In genomic region chr22:44758354-44758969, GRCh38 we compare ENCODE assay signal across 14 cellular contexts. TPM values are rescaled to one million over a fixed set of nuclear protein-coding genes. Genes with fewer than 3 reads are reported as not detected.
DNase-seq lines count a peak whose midpoint lies in the region; ATAC-seq, FAIRE-seq and TF ChIP-seq lines count a peak whose summit lies in the region.
"Had no signal": no experiment of that assay in that cellular context is flagged by ENCODE, and none has a peak within 500 bp of the region (broad histone marks: within the 10 kb centered on the region; RNA-seq: fewer than 3 reads in every experiment).

No MANE protein-coding gene starts in this region.

- H3K4me1 ChIP-seq in A673 (ENCODE audit: insufficient read depth, low read length, poor library complexity, severe bottlenecking) (peaks cover 6% of the 10 kb centered on the region), pancreas (peaks cover 10 to 19% (median 14%) of the 10 kb centered on the region in 3 donors)
- H3K4me1 ChIP-seq: BLaER1 treated with 17β-estradiol and CSF1 and Interleukin-3, amounts not matched to agents 10 nM and 100 nM had no signal

- no peaks in the 10 kb centered on the region for H3K27me3 ChIP-seq in A673 (replicated peaks; ENCODE audit: insufficient read depth, low read depth, low read length, poor library complexity)
- no peaks in the 10 kb centered on the region for H3K27me3 ChIP-seq in pancreas
- H3K27me3 ChIP-seq: SJCRH30 had no signal

- no TSS peak for BruUV-seq in A673 (replicated peaks; lab: Mats Ljungman, UMichigan)

- POLR2A ChIA-PET in A673 (lab: Charles Lee; ENCODE audit: low non-redundant PET), result no interaction called here

- 66 to 72% methylated on average over 10 of the region's 10 CpGs for WGBS in pancreas, 2 donors

- TF ChIP-seq CTCF in A673 (conservative IDR thresholded peaks at IDR 0.05; ENCODE audit: low read depth, low read length) (no peak), pancreas (IDR thresholded peaks at IDR 0.05) (no peak)

- intact Hi-C loops in A673 (cut with micrococcal nuclease; ENCODE audit: unreplicated experiment), result no loop called here
- intact Hi-C loops in pancreas (cut with DNase I), result no loop called here

- peak; percentile 65 for DNase-seq in A673 (ENCODE audit: low spot score)
- peak; percentile 22 for DNase-seq in HK-2 (ENCODE audit: unreplicated experiment)
- peak; percentile 25 for DNase-seq in SW480 (ENCODE audit: low spot score)
- DNase-seq in glomerular visceral epithelial cell (ENCODE audit: extremely low spot score), result peak; percentile 53
- no peak for DNase-seq in NCI-H526 (lab: John Stamatoyannopoulos, UW)
- no peak for DNase-seq in pancreas
- DNase-seq in NCI-H1417 treated with DMSO at 0.1 percent for 48 hours (lab: John Stamatoyannopoulos, UW), result no peak
- DNase-seq: activated CD4-positive, alpha-beta T cell treated with anti-CD3 and anti-CD28 coated beads, Interleukin-2, amount 10 ng/mL, durations not matched to agents 7 days and 5 days; NCI-H1092 had no signal

- FAIRE-seq in pancreas (lab: Jason Lieb, UNC), result no peak
- FAIRE-seq: endothelial cell of umbilical vein, GM12878 had no signal

- H3K9me3 ChIP-seq in A673 (ENCODE audit: low read depth, low read length, poor library complexity, severe bottlenecking) (no peaks in the 10 kb centered on the region), pancreas (no peaks in the 10 kb centered on the region)
- H3K9me3 ChIP-seq: SJCRH30 had no signal

- H3K36me3 ChIP-seq in A673 (ENCODE audit: insufficient read depth, low read length, poor library complexity, severe bottlenecking) (no peaks in the 10 kb centered on the region), pancreas (no peaks in the 10 kb centered on the region)
- H3K36me3 ChIP-seq: BLaER1 treated with 17β-estradiol and CSF1 and Interleukin-3, amounts not matched to agents 10 nM and 100 nM; SJCRH30 had no signal

- H3K27ac ChIP-seq in A673 (ENCODE audit: low read depth, low read length, poor library complexity, severe bottlenecking) (no peak overlapping the region), pancreas (no peak overlapping the region)
- H3K27ac ChIP-seq: BLaER1 treated with 17β-estradiol and CSF1 and Interleukin-3, amounts not matched to agents 10 nM and 100 nM; SJCRH30 had no signal

- CTCF ChIA-PET in A673 (lab: Charles Lee), result no interaction called here

- H3K4me3 ChIP-seq in A673 (ENCODE audit: low read depth, low read length, poor library complexity, severe bottlenecking), result no peak overlapping the region
- no peak overlapping the region for H3K4me3 ChIP-seq in pancreas
- H3K4me3 ChIP-seq: BLaER1 treated with 17β-estradiol and CSF1 and Interleukin-3, amounts not matched to agents 10 nM and 100 nM; GM12878; SJCRH30 had no signal

- no peak for ATAC-seq in HG03108 (IDR thresholded peaks at IDR 0.05; ENCODE audit: unreplicated experiment)
- ATAC-seq in pancreas, result no peak
- ATAC-seq: GM12878 had no signal

RNA-seq across cellular contexts. Expression of gene ARHGAP8, which starts 6.1 kb away (rescaled TPM):
- total RNA-seq in A673 (2021), result 0.31 TPM in 1 of 2 replicates, not detected in the other
- total RNA-seq in pancreas, result 10 to 100 TPM in 4 of 6 donors, 1 to 10 TPM in 2; 8.6 to 20.1 (median 11.1) TPM
- polyA plus RNA-seq in pancreas, result 10 to 100 TPM; 52.2 to 59.2 TPM
- total RNA-seq: endothelial cell of umbilical vein, GM12878 had no signal
- polyA plus RNA-seq: endothelial cell of umbilical vein had no signal

RNA-seq across cellular contexts. Expression of gene PRR5, which starts 56.5 kb away (rescaled TPM):
- total RNA-seq in A673 (2021), result 15.6 and 17.9 TPM in 2 replicates
- 10 to 100 TPM in 3 of 6 donors, 1 to 10 TPM in 3; 7.0 to 10.7 (median 10.0) TPM for total RNA-seq in pancreas
- polyA plus RNA-seq in pancreas, result 10 to 100 TPM; 12.7 to 23.0 TPM

Comparison
In these comparisons a context has a peak if more than half of its experiments do, and no peak if none do; other contexts are left out.
1. DNase-seq: peak in A673 (single experiment), HK-2 (single experiment), SW480 (single experiment) and glomerular visceral epithelial cell (single experiment); none in NCI-H526 (0 of 2), pancreas (0 of 6) and NCI-H1417 treated with DMSO at 0.1 percent for 48 hours (single experiment).